ENCODE assay signal across 9 cellular contexts in the genomic region with DNA sequence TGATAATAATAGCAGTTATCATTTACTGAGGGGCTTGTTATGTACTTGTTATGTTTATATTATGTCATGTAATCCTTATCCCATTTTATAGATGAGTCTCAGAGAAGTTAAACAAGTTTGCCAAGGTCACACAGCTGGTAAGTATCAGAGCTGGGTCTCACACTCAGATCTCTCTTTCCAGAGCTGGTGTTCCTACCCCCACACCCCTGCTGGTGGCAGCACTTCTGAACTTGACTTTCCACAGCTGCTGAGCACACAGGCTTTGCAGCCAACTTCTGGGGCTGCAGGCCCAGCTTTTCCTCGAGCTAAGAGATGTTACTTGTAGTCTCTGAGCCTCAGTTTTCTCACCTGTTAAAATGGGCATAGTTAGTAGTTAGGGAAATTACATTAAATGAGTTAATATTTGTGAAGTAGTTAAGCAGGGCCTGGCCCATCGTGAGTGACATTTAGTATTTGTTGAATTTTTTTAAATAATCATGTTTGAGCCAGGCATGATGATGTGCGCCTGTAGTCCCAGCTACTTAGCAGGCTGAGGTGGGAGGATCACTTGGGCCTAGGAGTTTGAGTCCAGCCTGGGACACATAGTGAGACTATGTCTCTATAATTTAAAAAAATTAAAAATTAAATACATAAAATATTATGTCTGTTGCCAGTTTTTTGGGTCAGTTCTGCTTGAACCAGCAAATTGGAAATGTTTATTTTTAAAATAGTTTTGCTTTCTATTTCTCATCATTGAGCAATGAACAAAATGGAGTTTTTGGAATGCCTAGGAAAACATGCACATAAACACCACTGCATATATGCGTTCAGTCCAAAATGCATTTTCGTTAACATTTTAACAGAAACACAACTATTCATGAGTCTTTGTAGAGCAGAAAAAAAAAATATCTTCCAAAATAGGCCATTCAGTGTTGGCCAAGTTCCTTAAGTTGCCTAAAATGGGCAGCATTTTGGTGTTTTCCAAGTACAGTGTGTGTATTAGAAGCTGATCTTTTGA.
DNase-seq lines count a peak whose midpoint lies in the region; ATAC-seq and TF ChIP-seq lines count a peak whose summit lies in the region.
"Had no signal": no experiment of that assay in that cellular context is flagged by ENCODE, and none has a peak within 500 bp of the region (broad histone marks: within the 10 kb centered on the region; RNA-seq: fewer than 3 reads in every experiment).

No MANE protein-coding gene starts in this region.

- no peaks in the 10 kb centered on the region for H3K36me3 Mint-ChIP-seq in neural crest cell (ENCODE audit: low read depth)

- H3F3A ChIP-seq in OCI-LY1 (ENCODE audit: insufficient read depth, low read length) = no peaks in the 10 kb centered on the region

- H3K9me2 ChIP-seq in OCI-LY1 (ENCODE audit: low read depth, low read length) = no peaks in the 10 kb centered on the region

- H3K36me3 ChIP-seq in GM06990 (ENCODE audit: control insufficient read depth, insufficient read depth, low read length) (no peaks in the 10 kb centered on the region), OCI-LY1 (ENCODE audit: insufficient read depth, low read length) (no peaks in the 10 kb centered on the region; the same call in 1 of the 2 replicates)

- no peak overlapping the region for H3K27ac Mint-ChIP-seq in neural crest cell (ENCODE audit: unreplicated experiment)

- no peaks in the 10 kb centered on the region for H3K4me1 ChIP-seq in OCI-LY1 (ENCODE audit: insufficient read depth, low read length, severe bottlenecking)

- no peaks in the 10 kb centered on the region for H4K20me1 ChIP-seq in OCI-LY1 (ENCODE audit: insufficient read depth, low read length)

- DNase-seq in GM06990 (ENCODE audit: extremely low read depth, insufficient read length) = no peak
- DNase-seq in epithelial cell of esophagus (ENCODE audit: low read depth) = peak; percentile 52
- DNase-seq in neural crest cell (ENCODE audit: low read depth, low spot score) = no peak
- DNase-seq in central memory CD4-positive, alpha-beta T cell = no peak
- DNase-seq in activated CD4-positive, alpha-beta T cell treated with anti-CD3 and anti-CD28 coated beads, Interleukin-2, amount 50 U/mL, for 1 hour = no peak
- no peak for DNase-seq in NCI-H2196 (lab: John Stamatoyannopoulos, UW; ENCODE audit: unreplicated experiment)

- H3K4me3 ChIP-seq in GM06990 (replicated peaks; ENCODE audit: low read depth, low read length) (no peak overlapping the region), OCI-LY1 (ENCODE audit: low read depth, low read length, poor library complexity, severe bottlenecking) (no peak overlapping the region), epithelial cell of esophagus (ENCODE audit: low read length) (no peak overlapping the region)

- no peak for ATAC-seq in GM19463 (IDR thresholded peaks at IDR 0.05; ENCODE audit: unreplicated experiment)

- H3K4me3 Mint-ChIP-seq in neural crest cell = no peak overlapping the region

- peaks cover 5% of the 10 kb centered on the region for H3K4me1 Mint-ChIP-seq in neural crest cell

- H3K27ac ChIP-seq in OCI-LY1 (ENCODE audit: low read depth, low read length, poor library complexity, severe bottlenecking) = no peak overlapping the region
- H3K27ac ChIP-seq: KMS-11 had no signal

- TF ChIP-seq CTCF in GM06990 (IDR thresholded peaks at IDR 0.05; ENCODE audit: insufficient read depth, low read length, poor library complexity, severe bottlenecking) (peak; percentile 38), OCI-LY1 (IDR thresholded peaks at IDR 0.05; ENCODE audit: low read length) (peak; percentile 60), epithelial cell of esophagus (IDR thresholded peaks at IDR 0.05; ENCODE audit: insufficient read depth, low read depth, low read length, missing control alignments) (peak; percentile 73), neural crest cell (conservative IDR thresholded peaks at IDR 0.05) (peak; percentile 55)

- no peak overlapping the region for H2AFZ ChIP-seq in OCI-LY1 (ENCODE audit: low read length)

- no peaks in the 10 kb centered on the region for H3K79me2 ChIP-seq in OCI-LY1 (ENCODE audit: insufficient read depth, low read length)

- H3K4me2 ChIP-seq in OCI-LY1 (ENCODE audit: low read length) = no peak overlapping the region
- H3K4me2 ChIP-seq: KMS-11 had no signal

- H3K9ac ChIP-seq in OCI-LY1 (ENCODE audit: low read length) = no peak overlapping the region
- H3K9ac ChIP-seq: KMS-11 had no signal

- H3K27me3 ChIP-seq in GM06990 (replicated peaks; ENCODE audit: control insufficient read depth, insufficient read depth, low read length) (no peaks in the 10 kb centered on the region; the same call in none of the 2 replicates), OCI-LY1 (ENCODE audit: insufficient read depth, low read length) (no peaks in the 10 kb centered on the region)

- no peaks in the 10 kb centered on the region for H3K27me3 Mint-ChIP-seq in neural crest cell (ENCODE audit: low read depth)

- no peaks in the 10 kb centered on the region for H3K9me3 Mint-ChIP-seq in neural crest cell

- no peaks in the 10 kb centered on the region for H3K9me3 ChIP-seq in OCI-LY1 (ENCODE audit: low read length)
